Comparison of ENCODE assay signal across 1 cellular context in the genomic region with DNA sequence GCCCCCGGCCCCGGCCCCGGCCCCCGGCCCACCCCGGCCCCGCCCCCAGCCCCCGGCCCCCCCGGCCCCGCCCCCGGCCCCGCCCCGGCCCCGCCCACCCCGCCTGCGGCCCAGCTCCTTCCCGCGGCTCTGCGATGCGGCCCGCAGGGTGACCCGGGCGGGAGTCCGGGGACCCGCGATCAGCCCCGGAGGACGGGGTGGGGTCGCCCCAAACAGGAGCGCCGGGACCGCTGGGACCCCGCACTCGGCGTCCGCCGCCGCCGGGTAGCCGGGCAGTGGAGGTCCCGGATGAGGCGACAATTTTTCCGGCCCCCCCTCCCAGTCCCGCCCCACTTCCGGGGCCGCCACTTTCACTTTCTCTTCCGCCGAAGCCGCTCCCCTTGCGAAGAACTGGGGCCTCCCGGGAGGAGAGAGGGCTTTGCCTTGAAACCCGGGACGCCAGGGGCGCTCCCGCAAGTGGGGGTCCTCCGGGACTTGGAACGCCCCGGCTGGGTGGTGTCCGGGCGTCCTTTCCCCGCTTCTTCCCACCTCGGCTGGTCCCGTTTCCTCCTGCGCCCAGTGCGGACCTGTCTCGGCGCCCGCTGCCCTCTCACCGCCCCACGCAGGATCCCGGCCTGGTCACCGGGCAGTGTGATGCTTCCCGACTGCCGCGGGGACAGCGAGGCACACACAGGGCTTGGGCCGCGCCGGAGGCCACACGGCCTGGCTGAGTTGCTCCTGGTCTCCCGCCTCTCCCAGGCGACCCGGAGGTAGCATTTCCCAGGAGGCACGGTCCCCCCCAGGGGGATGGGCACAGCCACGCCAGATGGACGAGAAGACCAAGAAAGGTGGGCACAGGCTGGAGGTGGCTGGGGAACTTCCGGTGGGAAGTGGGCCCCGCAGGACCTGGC.
TF ChIP-seq lines count a peak whose summit lies in the region.

TSS of gene RBCK1 (plus strand) at position 347 of the 890 bp plus-strand sequence. CDS start at position 806, 459 bp downstream.

TF ChIP-seq in IMR-90, 13 proteins besides CTCF, POLR2A, EP300 and RAD21:
- TF ChIP-seq MAZ (IDR thresholded peaks at IDR 0.05; ENCODE audit: borderline replicate concordance, low read depth, low read length) (peak; percentile 59; the same call in 1 of the 2 replicates), FOS (IDR thresholded peaks at IDR 0.05; ENCODE audit: low read depth, low read length) (no peak), SMC3 (IDR thresholded peaks at IDR 0.05; ENCODE audit: low read depth, low read length) (0 out of 2 replicates have a peak, but pooled peaks have one; percentile 2), CHD1 (IDR thresholded peaks at IDR 0.05; ENCODE audit: low read depth, low read length) (0 out of 2 replicates have a peak, but pooled peaks have one; percentile 49), CEBPB (IDR thresholded peaks at IDR 0.05; ENCODE audit: low read depth, low read length) (no peak), NFE2L2 (IDR thresholded peaks at IDR 0.05; ENCODE audit: low read depth, low read length) (0 out of 2 replicates have a peak, but pooled peaks have one; percentile 4), MAFK (IDR thresholded peaks at IDR 0.05; ENCODE audit: low read depth, low read length) (no peak)
